ENCODE assay signal across 1 cellular context in genomic region chr12:15691372-15691771, GRCh38.
TF ChIP-seq lines count a peak whose summit lies in the region.

No MANE protein-coding gene starts in this region.

TF ChIP-seq in IMR-90, 13 proteins besides CTCF, POLR2A, EP300 and RAD21 (continued from another document):
- TF ChIP-seq ELK1 (IDR thresholded peaks at IDR 0.05; ENCODE audit: borderline replicate concordance, low read depth, low read length) (no peak), CEBPB (IDR thresholded peaks at IDR 0.05; ENCODE audit: low read depth, low read length) (no peak), SMC3 (IDR thresholded peaks at IDR 0.05; ENCODE audit: low read depth, low read length) (no peak), RCOR1 (IDR thresholded peaks at IDR 0.05; ENCODE audit: insufficient replicate concordance, low read length) (no peak), MAFK (IDR thresholded peaks at IDR 0.05; ENCODE audit: low read depth, low read length) (no peak), USF2 (IDR thresholded peaks at IDR 0.05; ENCODE audit: low read depth, low read length) (no peak), CHD1 (IDR thresholded peaks at IDR 0.05; ENCODE audit: low read depth, low read length) (no peak), RFX5 (IDR thresholded peaks at IDR 0.05; ENCODE audit: low read depth, low read length) (no peak), FOS (IDR thresholded peaks at IDR 0.05; ENCODE audit: low read depth, low read length) (no peak), NFE2L2 (IDR thresholded peaks at IDR 0.05; ENCODE audit: low read depth, low read length) (no peak), MAZ (IDR thresholded peaks at IDR 0.05; ENCODE audit: borderline replicate concordance, low read depth, low read length) (no peak)
